1 cellular context compared by ENCODE assay signal in genomic region chr15:40471105-40471777, GRCh38.
TF ChIP-seq lines count a peak whose summit lies in the region.

No MANE protein-coding gene starts in this region.

TF ChIP-seq in HepG2, 621 proteins besides CTCF, POLR2A, EP300 and RAD21 (continued from another document):
- TF ChIP-seq ZFY (CRISPR knock-in tag; IDR thresholded peaks at IDR 0.05) (peak; percentile 59), ZNF720 (CRISPR knock-in tag; IDR thresholded peaks at IDR 0.05) (no peak), GMEB1 (CRISPR knock-in tag; IDR thresholded peaks at IDR 0.05; ENCODE audit: borderline replicate concordance) (0 out of 2 replicates have a peak, but pooled peaks have one; percentile 19), KDM2A (CRISPR knock-in tag; IDR thresholded peaks at IDR 0.05; ENCODE audit: borderline replicate concordance, low read depth) (peak; percentile 62; the same call in 1 of the 2 replicates), FOXA1 (IDR thresholded peaks at IDR 0.05) (no peak), FOXA1 (CRISPR knock-in tag; IDR thresholded peaks at IDR 0.05) (0 out of 2 replicates have a peak, but pooled peaks have one; percentile 14), YY1 (IDR thresholded peaks at IDR 0.05; ENCODE audit: insufficient read depth, insufficient replicate concordance, low read depth, low read length) (peak; percentile 59), ZFYVE20 (CRISPR knock-in tag; IDR thresholded peaks at IDR 0.05; ENCODE audit: borderline replicate concordance, low read depth) (no peak), BRD4 (CRISPR knock-in tag; IDR thresholded peaks at IDR 0.05) (0 out of 2 replicates have a peak, but pooled peaks have one; percentile 51), PHF8 (CRISPR knock-in tag; IDR thresholded peaks at IDR 0.05) (peak; percentile 62), ZNF816 (CRISPR knock-in tag; IDR thresholded peaks at IDR 0.05; ENCODE audit: borderline replicate concordance) (no peak), DNMT1 (CRISPR knock-in tag; IDR thresholded peaks at IDR 0.05) (peak; percentile 36; the same call in 1 of the 2 replicates), ZNF558 (CRISPR knock-in tag; IDR thresholded peaks at IDR 0.05; ENCODE audit: borderline replicate concordance) (0 out of 2 replicates have a peak, but pooled peaks have one; percentile 36), CAMTA2 (CRISPR knock-in tag; IDR thresholded peaks at IDR 0.05; ENCODE audit: borderline replicate concordance) (no peak), KLF12 (CRISPR knock-in tag; IDR thresholded peaks at IDR 0.05; ENCODE audit: borderline replicate concordance) (no peak), FOXM1 (CRISPR knock-in tag; IDR thresholded peaks at IDR 0.05) (no peak), ZNF251 (CRISPR knock-in tag; IDR thresholded peaks at IDR 0.05) (no peak), TRIM22 (IDR thresholded peaks at IDR 0.05) (no peak), ERF (CRISPR knock-in tag; IDR thresholded peaks at IDR 0.05) (0 out of 2 replicates have a peak, but pooled peaks have one; percentile 24), SALL1 (CRISPR knock-in tag; IDR thresholded peaks at IDR 0.05) (peak; percentile 37; the same call in 1 of the 2 replicates), TSC22D2 (CRISPR knock-in tag; IDR thresholded peaks at IDR 0.05; ENCODE audit: borderline replicate concordance) (no peak)
